Comparison of ENCODE assay signal across 1 cellular context in the genomic region with DNA sequence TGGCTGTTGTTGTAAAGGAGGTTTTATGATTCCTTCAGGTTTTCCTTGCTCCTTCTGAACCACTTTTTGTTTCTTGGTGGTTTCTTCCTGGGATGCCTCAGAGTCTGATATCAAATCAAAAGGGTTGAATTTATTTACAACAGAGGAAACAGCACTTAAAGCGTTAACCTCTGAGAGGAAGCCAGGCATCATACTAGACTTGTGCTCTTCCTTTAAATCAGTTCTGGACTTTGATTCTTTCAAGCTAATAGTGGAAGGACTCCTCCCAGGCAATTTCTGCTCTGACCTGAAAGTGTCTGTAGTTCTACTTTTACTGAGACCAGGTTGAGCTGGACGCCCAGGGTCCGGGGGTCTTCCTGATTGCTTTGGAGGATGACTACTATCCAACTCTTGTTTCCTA.
TF ChIP-seq lines count a peak whose summit lies in the region.

No MANE protein-coding gene starts in this region.

TF ChIP-seq in GM23338, 12 proteins besides CTCF, POLR2A, EP300 and RAD21:
- TF ChIP-seq STAT1 (IDR thresholded peaks at IDR 0.05; ENCODE audit: unreplicated experiment) (no peak), CREB1 (CRISPR knock-in tag; IDR thresholded peaks at IDR 0.05; ENCODE audit: low read depth) (no peak), EZH2phosphoT487 (IDR thresholded peaks at IDR 0.05; ENCODE audit: unreplicated experiment) (no peak), JUNB (IDR thresholded peaks at IDR 0.05; ENCODE audit: unreplicated experiment) (no peak), ZNF331 (CRISPR knock-in tag; IDR thresholded peaks at IDR 0.05; ENCODE audit: low read depth) (no peak), NANOG (IDR thresholded peaks at IDR 0.05; ENCODE audit: borderline replicate concordance) (no peak), POLR2AphosphoS5 (IDR thresholded peaks at IDR 0.05; ENCODE audit: low read depth) (no peak), ZNF114 (CRISPR knock-in tag; IDR thresholded peaks at IDR 0.05) (no peak), EZH2 (IDR thresholded peaks at IDR 0.05; ENCODE audit: low read depth, unreplicated experiment) (no peak)
- TF ChIP-seq, protein P1, sequence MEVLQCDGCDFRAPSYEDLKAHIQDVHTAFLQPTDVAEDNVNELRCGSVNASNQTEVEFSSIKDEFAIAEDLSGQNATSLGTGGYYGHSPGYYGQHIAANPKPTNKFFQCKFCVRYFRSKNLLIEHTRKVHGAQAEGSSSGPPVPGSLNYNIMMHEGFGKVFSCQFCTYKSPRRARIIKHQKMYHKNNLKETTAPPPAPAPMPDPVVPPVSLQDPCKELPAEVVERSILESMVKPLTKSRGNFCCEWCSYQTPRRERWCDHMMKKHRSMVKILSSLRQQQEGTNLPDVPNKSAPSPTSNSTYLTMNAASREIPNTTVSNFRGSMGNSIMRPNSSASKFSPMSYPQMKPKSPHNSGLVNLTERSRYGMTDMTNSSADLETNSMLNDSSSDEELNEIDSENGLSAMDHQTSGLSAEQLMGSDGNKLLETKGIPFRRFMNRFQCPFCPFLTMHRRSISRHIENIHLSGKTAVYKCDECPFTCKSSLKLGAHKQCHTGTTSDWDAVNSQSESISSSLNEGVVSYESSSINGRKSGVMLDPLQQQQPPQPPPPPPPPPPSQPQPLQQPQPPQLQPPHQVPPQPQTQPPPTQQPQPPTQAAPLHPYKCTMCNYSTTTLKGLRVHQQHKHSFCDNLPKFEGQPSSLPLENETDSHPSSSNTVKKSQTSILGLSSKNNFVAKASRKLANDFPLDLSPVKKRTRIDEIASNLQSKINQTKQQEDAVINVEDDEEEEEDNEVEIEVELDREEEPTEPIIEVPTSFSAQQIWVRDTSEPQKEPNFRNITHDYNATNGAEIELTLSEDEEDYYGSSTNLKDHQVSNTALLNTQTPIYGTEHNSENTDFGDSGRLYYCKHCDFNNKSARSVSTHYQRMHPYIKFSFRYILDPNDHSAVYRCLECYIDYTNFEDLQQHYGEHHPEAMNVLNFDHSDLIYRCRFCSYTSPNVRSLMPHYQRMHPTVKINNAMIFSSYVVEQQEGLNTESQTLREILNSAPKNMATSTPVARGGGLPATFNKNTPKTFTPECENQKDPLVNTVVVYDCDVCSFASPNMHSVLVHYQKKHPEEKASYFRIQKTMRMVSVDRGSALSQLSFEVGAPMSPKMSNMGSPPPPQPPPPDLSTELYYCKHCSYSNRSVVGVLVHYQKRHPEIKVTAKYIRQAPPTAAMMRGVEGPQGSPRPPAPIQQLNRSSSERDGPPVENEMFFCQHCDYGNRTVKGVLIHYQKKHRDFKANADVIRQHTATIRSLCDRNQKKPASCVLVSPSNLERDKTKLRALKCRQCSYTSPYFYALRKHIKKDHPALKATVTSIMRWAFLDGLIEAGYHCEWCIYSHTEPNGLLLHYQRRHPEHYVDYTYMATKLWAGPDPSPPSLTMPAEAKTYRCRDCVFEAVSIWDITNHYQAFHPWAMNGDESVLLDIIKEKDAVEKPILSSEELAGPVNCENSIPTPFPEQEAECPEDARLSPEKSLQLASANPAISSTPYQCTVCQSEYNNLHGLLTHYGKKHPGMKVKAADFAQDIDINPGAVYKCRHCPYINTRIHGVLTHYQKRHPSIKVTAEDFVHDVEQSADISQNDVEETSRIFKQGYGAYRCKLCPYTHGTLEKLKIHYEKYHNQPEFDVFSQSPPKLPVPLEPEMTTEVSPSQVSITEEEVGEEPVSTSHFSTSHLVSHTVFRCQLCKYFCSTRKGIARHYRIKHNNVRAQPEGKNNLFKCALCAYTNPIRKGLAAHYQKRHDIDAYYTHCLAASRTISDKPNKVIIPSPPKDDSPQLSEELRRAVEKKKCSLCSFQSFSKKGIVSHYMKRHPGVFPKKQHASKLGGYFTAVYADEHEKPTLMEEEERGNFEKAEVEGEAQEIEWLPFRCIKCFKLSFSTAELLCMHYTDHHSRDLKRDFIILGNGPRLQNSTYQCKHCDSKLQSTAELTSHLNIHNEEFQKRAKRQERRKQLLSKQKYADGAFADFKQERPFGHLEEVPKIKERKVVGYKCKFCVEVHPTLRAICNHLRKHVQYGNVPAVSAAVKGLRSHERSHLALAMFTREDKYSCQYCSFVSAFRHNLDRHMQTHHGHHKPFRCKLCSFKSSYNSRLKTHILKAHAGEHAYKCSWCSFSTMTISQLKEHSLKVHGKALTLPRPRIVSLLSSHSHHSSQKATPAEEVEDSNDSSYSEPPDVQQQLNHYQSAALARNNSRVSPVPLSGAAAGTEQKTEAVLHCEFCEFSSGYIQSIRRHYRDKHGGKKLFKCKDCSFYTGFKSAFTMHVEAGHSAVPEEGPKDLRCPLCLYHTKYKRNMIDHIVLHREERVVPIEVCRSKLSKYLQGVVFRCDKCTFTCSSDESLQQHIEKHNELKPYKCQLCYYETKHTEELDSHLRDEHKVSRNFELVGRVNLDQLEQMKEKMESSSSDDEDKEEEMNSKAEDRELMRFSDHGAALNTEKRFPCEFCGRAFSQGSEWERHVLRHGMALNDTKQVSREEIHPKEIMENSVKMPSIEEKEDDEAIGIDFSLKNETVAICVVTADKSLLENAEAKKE (CRISPR knock-in tag; IDR thresholded peaks at IDR 0.05): no peak
- TF ChIP-seq, protein P2, sequence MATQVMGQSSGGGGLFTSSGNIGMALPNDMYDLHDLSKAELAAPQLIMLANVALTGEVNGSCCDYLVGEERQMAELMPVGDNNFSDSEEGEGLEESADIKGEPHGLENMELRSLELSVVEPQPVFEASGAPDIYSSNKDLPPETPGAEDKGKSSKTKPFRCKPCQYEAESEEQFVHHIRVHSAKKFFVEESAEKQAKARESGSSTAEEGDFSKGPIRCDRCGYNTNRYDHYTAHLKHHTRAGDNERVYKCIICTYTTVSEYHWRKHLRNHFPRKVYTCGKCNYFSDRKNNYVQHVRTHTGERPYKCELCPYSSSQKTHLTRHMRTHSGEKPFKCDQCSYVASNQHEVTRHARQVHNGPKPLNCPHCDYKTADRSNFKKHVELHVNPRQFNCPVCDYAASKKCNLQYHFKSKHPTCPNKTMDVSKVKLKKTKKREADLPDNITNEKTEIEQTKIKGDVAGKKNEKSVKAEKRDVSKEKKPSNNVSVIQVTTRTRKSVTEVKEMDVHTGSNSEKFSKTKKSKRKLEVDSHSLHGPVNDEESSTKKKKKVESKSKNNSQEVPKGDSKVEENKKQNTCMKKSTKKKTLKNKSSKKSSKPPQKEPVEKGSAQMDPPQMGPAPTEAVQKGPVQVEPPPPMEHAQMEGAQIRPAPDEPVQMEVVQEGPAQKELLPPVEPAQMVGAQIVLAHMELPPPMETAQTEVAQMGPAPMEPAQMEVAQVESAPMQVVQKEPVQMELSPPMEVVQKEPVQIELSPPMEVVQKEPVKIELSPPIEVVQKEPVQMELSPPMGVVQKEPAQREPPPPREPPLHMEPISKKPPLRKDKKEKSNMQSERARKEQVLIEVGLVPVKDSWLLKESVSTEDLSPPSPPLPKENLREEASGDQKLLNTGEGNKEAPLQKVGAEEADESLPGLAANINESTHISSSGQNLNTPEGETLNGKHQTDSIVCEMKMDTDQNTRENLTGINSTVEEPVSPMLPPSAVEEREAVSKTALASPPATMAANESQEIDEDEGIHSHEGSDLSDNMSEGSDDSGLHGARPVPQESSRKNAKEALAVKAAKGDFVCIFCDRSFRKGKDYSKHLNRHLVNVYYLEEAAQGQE (IDR thresholded peaks at IDR 0.05; ENCODE audit: unreplicated experiment): no peak
- TF ChIP-seq, protein P3, sequence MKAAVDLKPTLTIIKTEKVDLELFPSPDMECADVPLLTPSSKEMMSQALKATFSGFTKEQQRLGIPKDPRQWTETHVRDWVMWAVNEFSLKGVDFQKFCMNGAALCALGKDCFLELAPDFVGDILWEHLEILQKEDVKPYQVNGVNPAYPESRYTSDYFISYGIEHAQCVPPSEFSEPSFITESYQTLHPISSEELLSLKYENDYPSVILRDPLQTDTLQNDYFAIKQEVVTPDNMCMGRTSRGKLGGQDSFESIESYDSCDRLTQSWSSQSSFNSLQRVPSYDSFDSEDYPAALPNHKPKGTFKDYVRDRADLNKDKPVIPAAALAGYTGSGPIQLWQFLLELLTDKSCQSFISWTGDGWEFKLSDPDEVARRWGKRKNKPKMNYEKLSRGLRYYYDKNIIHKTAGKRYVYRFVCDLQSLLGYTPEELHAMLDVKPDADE (IDR thresholded peaks at IDR 0.05): no peak
